Comparison of ENCODE assay signal across 16 cellular contexts in the genomic region with DNA sequence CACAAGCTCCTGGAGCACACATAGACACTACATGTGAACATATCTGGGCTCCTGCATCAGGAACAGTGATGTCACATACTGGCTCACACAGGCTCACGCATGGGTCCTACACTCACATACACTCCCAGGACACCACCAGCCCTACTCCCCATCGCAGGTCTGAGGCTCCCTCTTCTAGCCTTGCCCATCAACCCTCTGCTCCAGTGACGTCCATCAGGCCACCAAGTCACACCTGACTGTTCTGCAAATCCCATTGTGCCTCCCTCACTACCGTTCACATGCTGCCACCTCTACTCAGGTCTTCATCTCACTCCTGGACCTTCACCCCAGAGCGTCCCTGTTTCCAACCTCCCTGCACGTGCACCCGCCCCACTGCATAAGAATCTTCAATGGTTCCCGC. TPM values are rescaled to one million over a fixed set of nuclear protein-coding genes. Genes with fewer than 3 reads are reported as not detected.
A peak's percentile ranks its signal among the peaks of the same experiment; 100 is the strongest.
DNase-seq lines count a peak whose midpoint lies in the region; ATAC-seq and TF ChIP-seq lines count a peak whose summit lies in the region.
"Had no signal": no experiment of that assay in that cellular context is flagged by ENCODE, and none has a peak within 500 bp of the region (broad histone marks: within the 10 kb centered on the region; RNA-seq: fewer than 3 reads in every experiment).

No MANE protein-coding gene starts in this region.

- CTCF ChIA-PET in activated CD8-positive, alpha-beta memory T cell treated with anti-CD3 and anti-CD28 coated beads, Interleukin-2, amount 10 ng/mL, durations not matched to agents 7 days and 5 days (lab: Charles Lee): no interaction called here

- no peak overlapping the region for H3K4me3 Mint-ChIP-seq in activated CD8-positive, alpha-beta memory T cell treated with anti-CD3 and anti-CD28 coated beads, Interleukin-2, amount 10 ng/mL, durations not matched to agents 7 days and 5 days
- no peak overlapping the region for H3K4me3 Mint-ChIP-seq in immature natural killer cell
- H3K4me3 Mint-ChIP-seq: CD14-positive monocyte; CD8-positive, alpha-beta T cell; HFFc6 had no signal

- no peak overlapping the region for H3K4me3 ChIP-seq in upper lobe of right lung
- H3K4me3 ChIP-seq: A549 had no signal

- no peaks in the 10 kb centered on the region for H3K4me1 ChIP-seq in upper lobe of right lung
- H3K4me1 ChIP-seq: A549, Caco-2 had no signal

- peaks cover 12% of the 10 kb centered on the region for H3K4me1 Mint-ChIP-seq in activated CD8-positive, alpha-beta memory T cell treated with anti-CD3 and anti-CD28 coated beads, Interleukin-2, amount 10 ng/mL, durations not matched to agents 7 days and 5 days
- H3K4me1 Mint-ChIP-seq in immature natural killer cell: peaks cover 21 to 27% of the 10 kb centered on the region in 2 donors

- peaks cover 1% of the 10 kb centered on the region for H3K36me3 Mint-ChIP-seq in activated CD8-positive, alpha-beta memory T cell treated with anti-CD3 and anti-CD28 coated beads, Interleukin-2, amount 10 ng/mL, durations not matched to agents 7 days and 5 days
- peaks cover 4 to 23% (median 8%) of the 10 kb centered on the region in 3 donors for H3K36me3 Mint-ChIP-seq in immature natural killer cell

- H3K9me3 Mint-ChIP-seq in activated CD8-positive, alpha-beta memory T cell treated with anti-CD3 and anti-CD28 coated beads, Interleukin-2, amount 10 ng/mL, durations not matched to agents 7 days and 5 days (ENCODE audit: low read depth): no peaks in the 10 kb centered on the region
- H3K9me3 Mint-ChIP-seq in immature natural killer cell: no peaks in the 10 kb centered on the region
- H3K9me3 Mint-ChIP-seq: CD8-positive, alpha-beta T cell; HFFc6 had no signal

- no peaks in the 10 kb centered on the region for H3K9me3 ChIP-seq in upper lobe of right lung
- H3K9me3 ChIP-seq: A549, Caco-2 had no signal

- no peak overlapping the region for H3K27ac ChIP-seq in upper lobe of right lung
- H3K27ac ChIP-seq: A549 had no signal

- no peak overlapping the region for H3K27ac Mint-ChIP-seq in activated CD8-positive, alpha-beta memory T cell treated with anti-CD3 and anti-CD28 coated beads, Interleukin-2, amount 10 ng/mL, durations not matched to agents 7 days and 5 days
- peak overlapping the region in 4 of 6 donors; percentile 15 to 85 (median 58) for H3K27ac Mint-ChIP-seq in immature natural killer cell
- H3K27ac Mint-ChIP-seq: CD8-positive, alpha-beta T cell; HFFc6 had no signal

- no peaks in the 10 kb centered on the region for H3K27me3 ChIP-seq in upper lobe of right lung

- intact Hi-C loops in cardiac septum (cut with DNase I) (no loop called here), Right ventricle myocardium inferior (cut with DNase I) (no loop called here), upper lobe of right lung (cut with DNase I) (no loop called here)

- no peaks in the 10 kb centered on the region for H3K36me3 ChIP-seq in upper lobe of right lung

- no peak for TF ChIP-seq CTCF in upper lobe of right lung (IDR thresholded peaks at IDR 0.05)

- DNase-seq in cardiac septum (ENCODE audit: low spot score) (peak; percentile 58), Right ventricle myocardium inferior (ENCODE audit: missing footprints) (no peak), immature natural killer cell (no peak), upper lobe of right lung (peak; percentile 25), kidney glomerular epithelial cell (lab: John Stamatoyannopoulos, UW) (no peak), globus pallidus (ENCODE audit: low spot score) (no peak)
- DNase-seq in activated CD8-positive, alpha-beta memory T cell treated with anti-CD3 and anti-CD28 coated beads, Interleukin-2, amount 10 ng/mL, durations not matched to agents 7 days and 5 days: peak; percentile 35
- DNase-seq: Caco-2; CD8-positive, alpha-beta T cell; DND-41; GDM1; HCEC 1CT; HFFc6 had no signal

- ATAC-seq in Right ventricle myocardium inferior (no peak), upper lobe of right lung (no peak)
- ATAC-seq in activated CD8-positive, alpha-beta memory T cell treated with anti-CD3 and anti-CD28 coated beads, Interleukin-2, amount 10 ng/mL, durations not matched to agents 7 days and 5 days: no peak
- ATAC-seq: A549; CD8-positive, alpha-beta T cell; HepG2 had no signal

- no peaks in the 10 kb centered on the region for H3K27me3 Mint-ChIP-seq in activated CD8-positive, alpha-beta memory T cell treated with anti-CD3 and anti-CD28 coated beads, Interleukin-2, amount 10 ng/mL, durations not matched to agents 7 days and 5 days
- peaks cover 0 to 2% (median 1%) of the 10 kb centered on the region in 3 donors for H3K27me3 Mint-ChIP-seq in immature natural killer cell (ENCODE audit: low read depth in 3 of 3)

RNA-seq across cellular contexts. Expression of a gene that starts 18.1 kb away (rescaled TPM):
- 0.48 TPM for total RNA-seq in cardiac septum
- total RNA-seq in Right ventricle myocardium inferior: not detected
- total RNA-seq in activated CD8-positive, alpha-beta memory T cell treated with anti-CD3 and anti-CD28 coated beads, Interleukin-2, amount 10 ng/mL, durations not matched to agents 7 days and 5 days: 1 to 10 TPM in 1 of 2 experiments, under 1 TPM in 1; 0.68 to 1.0 TPM
- polyA plus RNA-seq in immature natural killer cell: 1 to 10 TPM in 2 of 3 donors, not detected in 1; 1.3 to 1.8 TPM
- total RNA-seq in upper lobe of right lung: 1.9 TPM

RNA-seq across cellular contexts. Expression of a gene that starts 33.6 kb away (rescaled TPM):
- total RNA-seq in cardiac septum (56.0 TPM), Right ventricle myocardium inferior (22.8 TPM), upper lobe of right lung (24.8 TPM)
- total RNA-seq in activated CD8-positive, alpha-beta memory T cell treated with anti-CD3 and anti-CD28 coated beads, Interleukin-2, amount 10 ng/mL, durations not matched to agents 7 days and 5 days: 10 to 100 TPM; 20.1 to 31.7 TPM
- 1 to 10 TPM; 4.1 to 8.9 (median 4.9) TPM for polyA plus RNA-seq in immature natural killer cell

RNA-seq across cellular contexts. Expression of a gene that starts 34.0 kb away (rescaled TPM):
- total RNA-seq in cardiac septum (84.0 TPM), Right ventricle myocardium inferior (67.7 TPM), upper lobe of right lung (87.7 TPM)
- 10 to 100 TPM; 36.0 to 45.7 TPM for total RNA-seq in activated CD8-positive, alpha-beta memory T cell treated with anti-CD3 and anti-CD28 coated beads, Interleukin-2, amount 10 ng/mL, durations not matched to agents 7 days and 5 days
- 10 to 100 TPM; 11.1 to 31.8 (median 19.1) TPM for polyA plus RNA-seq in immature natural killer cell

RNA-seq across cellular contexts. Expression of a gene that starts 50.1 kb away (rescaled TPM):
- total RNA-seq in cardiac septum (35.6 TPM), Right ventricle myocardium inferior (38.1 TPM), upper lobe of right lung (44.1 TPM)
- total RNA-seq in activated CD8-positive, alpha-beta memory T cell treated with anti-CD3 and anti-CD28 coated beads, Interleukin-2, amount 10 ng/mL, durations not matched to agents 7 days and 5 days: 100 to 1,000 TPM in 1 of 2 experiments, 10 to 100 TPM in 1; 88.8 to 103 TPM
- 100 to 1,000 TPM in 1 of 3 donors, 10 to 100 TPM in 2; 83.2 to 108 (median 89.7) TPM for polyA plus RNA-seq in immature natural killer cell

Comparison
In these comparisons a context has a peak if more than half of its experiments do, and no peak if none do; other contexts are left out.
1. DNase-seq: peak in cardiac septum (single experiment), activated CD8-positive, alpha-beta memory T cell treated with anti-CD3 and anti-CD28 coated beads, Interleukin-2, amount 10 ng/mL, durations not matched to agents 7 days and 5 days (single experiment) and upper lobe of right lung (single experiment); none in Right ventricle myocardium inferior (single experiment), immature natural killer cell (0 of 3), kidney glomerular epithelial cell (single experiment) and globus pallidus (single experiment).